In genomic region chr9:111965566-111966019, GRCh38 we compare ENCODE assay signal across 8 cellular contexts.
DNase-seq lines count a peak whose midpoint lies in the region; ATAC-seq and TF ChIP-seq lines count a peak whose summit lies in the region.

No MANE protein-coding gene starts in this region.

- no peak overlapping the region for H3K4me2 ChIP-seq in fibroblast of lung (ENCODE audit: extremely low read depth, insufficient read depth, low read length)

- H4K20me1 ChIP-seq in fibroblast of lung (ENCODE audit: control insufficient read depth, extremely low read depth, insufficient read depth, low read length) = no peaks in the 10 kb centered on the region

- H3K4me3 Mint-ChIP-seq in activated naive CD4-positive, alpha-beta T cell treated with anti-CD3 and anti-CD28 coated beads, Interleukin-2, amount 10 ng/mL, durations not matched to agents 7 days and 5 days = no peak overlapping the region

- peak overlapping the region; percentile 67 for H3K27ac ChIP-seq in fibroblast of lung (ENCODE audit: insufficient read depth, low read length)

- H3K4me3 ChIP-seq in AG10803 (ENCODE audit: low read length) (no peak overlapping the region), fibroblast of lung (replicated peaks in 1 of 4; ENCODE audit: control extremely low read depth in 1 of 4, insufficient read depth in 1 of 4, low read depth in 3 of 4, low read length in 4 of 4) (no peak overlapping the region)

- H3K79me2 ChIP-seq in fibroblast of lung (ENCODE audit: control insufficient read depth, insufficient read depth, low read length) = no peaks in the 10 kb centered on the region

- ATAC-seq in GM19463 (IDR thresholded peaks at IDR 0.05; ENCODE audit: unreplicated experiment) (peak; percentile 70), HG03558 (IDR thresholded peaks at IDR 0.05; ENCODE audit: extremely low read depth, unreplicated experiment) (peak; percentile 46), HG03025 (IDR thresholded peaks at IDR 0.05; ENCODE audit: low FRiP score, unreplicated experiment) (no peak)

- no peaks in the 10 kb centered on the region for H3K4me1 Mint-ChIP-seq in activated naive CD4-positive, alpha-beta T cell treated with anti-CD3 and anti-CD28 coated beads, Interleukin-2, amount 10 ng/mL, durations not matched to agents 7 days and 5 days

- peak; percentile 95 for DNase-seq in AG10803 (ENCODE audit: low read depth)
- DNase-seq in fibroblast of lung (ENCODE audit: low read depth in 2 of 2) = peak; percentile 88 to 99
- no peak for DNase-seq in effector CD8-positive, alpha-beta T cell (lab: John Stamatoyannopoulos, UW)
- DNase-seq in erythroblast (lab: John Stamatoyannopoulos, UW) = no peak
- DNase-seq in activated naive CD4-positive, alpha-beta T cell treated with anti-CD3 and anti-CD28 coated beads, Interleukin-2, amount 10 ng/mL, durations not matched to agents 7 days and 5 days = no peak

- no peaks in the 10 kb centered on the region for H3K9me3 ChIP-seq in fibroblast of lung (ENCODE audit: control insufficient read depth, insufficient read depth, low read depth, low read length)

- H3K27me3 Mint-ChIP-seq in activated naive CD4-positive, alpha-beta T cell treated with anti-CD3 and anti-CD28 coated beads, Interleukin-2, amount 10 ng/mL, durations not matched to agents 7 days and 5 days = peaks cover 32% of the 10 kb centered on the region

- no peak overlapping the region for H3K9ac ChIP-seq in fibroblast of lung (ENCODE audit: insufficient read depth, low read length)

- no peaks in the 10 kb centered on the region for H3K27me3 ChIP-seq in fibroblast of lung (ENCODE audit: control insufficient read depth, insufficient read depth, low read length)

- no peaks in the 10 kb centered on the region for H3K36me3 Mint-ChIP-seq in activated naive CD4-positive, alpha-beta T cell treated with anti-CD3 and anti-CD28 coated beads, Interleukin-2, amount 10 ng/mL, durations not matched to agents 7 days and 5 days

- TF ChIP-seq CTCF in AG10803 (conservative IDR thresholded peaks at IDR 0.05; ENCODE audit: low read length) = 0 out of 2 replicates have a peak, but pooled peaks have one; percentile 9
- no peak for TF ChIP-seq CTCF in fibroblast of lung (conservative IDR thresholded peaks at IDR 0.05 in 1 of 2, IDR thresholded peaks at IDR 0.05 in 1 of 2; ENCODE audit: low read depth in 1 of 2, low read length in 2 of 2)

- H3K36me3 ChIP-seq in fibroblast of lung (ENCODE audit: control insufficient read depth, insufficient read depth, low read length) = no peaks in the 10 kb centered on the region

- H3K4me1 ChIP-seq in fibroblast of lung (ENCODE audit: control insufficient read depth, extremely low read depth, insufficient read depth, low read length) = peaks cover 11% of the 10 kb centered on the region

- no peak overlapping the region for H3K27ac Mint-ChIP-seq in activated naive CD4-positive, alpha-beta T cell treated with anti-CD3 and anti-CD28 coated beads, Interleukin-2, amount 10 ng/mL, durations not matched to agents 7 days and 5 days

- H2AFZ ChIP-seq in fibroblast of lung (ENCODE audit: low read length) = no peak overlapping the region

- CTCF ChIA-PET in activated naive CD4-positive, alpha-beta T cell treated with anti-CD3 and anti-CD28 coated beads, Interleukin-2, amount 10 ng/mL, durations not matched to agents 7 days and 5 days (lab: Charles Lee) = no interaction called here

- H3K9me3 Mint-ChIP-seq in activated naive CD4-positive, alpha-beta T cell treated with anti-CD3 and anti-CD28 coated beads, Interleukin-2, amount 10 ng/mL, durations not matched to agents 7 days and 5 days = no peaks in the 10 kb centered on the region

- TF ChIP-seq POLR2A in erythroblast (IDR thresholded peaks at IDR 0.05; ENCODE audit: low read length) = no peak

Comparison
In these comparisons a context has a peak if more than half of its experiments do, and no peak if none do; other contexts are left out.
1. DNase-seq: peak in AG10803 (single experiment) and fibroblast of lung (2 of 2); none in effector CD8-positive, alpha-beta T cell (single experiment), erythroblast (0 of 2) and activated naive CD4-positive, alpha-beta T cell treated with anti-CD3 and anti-CD28 coated beads, Interleukin-2, amount 10 ng/mL, durations not matched to agents 7 days and 5 days (single experiment).